8 cellular contexts compared by ENCODE assay signal in genomic region chr14:73762375-73762822, GRCh38. TPM values are rescaled to one million over a fixed set of nuclear protein-coding genes. Genes with fewer than 3 reads are reported as not detected.
DNase-seq lines count a peak whose midpoint lies in the region; ATAC-seq and TF ChIP-seq lines count a peak whose summit lies in the region.

No MANE protein-coding gene starts in this region.

- no peaks in the 10 kb centered on the region for H3K9me3 ChIP-seq in adrenal gland (replicated peaks in 1 of 3)
- no peaks in the 10 kb centered on the region for H3K9me3 ChIP-seq in sigmoid colon

- peak; percentile 35 for ATAC-seq in HG02870 (IDR thresholded peaks at IDR 0.05; ENCODE audit: unreplicated experiment)
- no peak for ATAC-seq in GM18873 (IDR thresholded peaks at IDR 0.05; ENCODE audit: low FRiP score, unreplicated experiment)

- no peak overlapping the region for H3K4me3 ChIP-seq in adrenal gland
- H3K4me3 ChIP-seq in sigmoid colon, result no peak overlapping the region

- H3K36me3 ChIP-seq in adrenal gland (replicated peaks in 1 of 2) (no peaks in the 10 kb centered on the region), sigmoid colon (no peaks in the 10 kb centered on the region)

- intact Hi-C loops in adrenal gland (cut with DNase I) (no loop called here), sigmoid colon (cut with DNase I) (no loop called here)

- no peak for TF ChIP-seq CTCF in adrenal gland (IDR thresholded peaks at IDR 0.05)
- TF ChIP-seq CTCF in sigmoid colon (IDR thresholded peaks at IDR 0.05), result no peak

- no peak for TF ChIP-seq EP300 in sigmoid colon (IDR thresholded peaks at IDR 0.05)

- H3K27ac ChIP-seq in adrenal gland, result peak overlapping the region in 4 of 5 donors; percentile 2 to 99 (median 75)
- H3K27ac ChIP-seq in sigmoid colon, result peak overlapping the region; percentile 99 to 100 (median 100)

- 62 to 74% (median 65%) methylated on average over 8 of the region's 8 CpGs for WGBS in adrenal gland, 4 donors
- 19 to 46% methylated on average over 8 of the region's 8 CpGs for WGBS in sigmoid colon, 2 donors

- DNase-seq in DMS153 (lab: John Stamatoyannopoulos, UW) (peak; percentile 33), DMS153 treated with DMSO at 0.1 percent for 48 hours (lab: John Stamatoyannopoulos, UW; ENCODE audit: unreplicated experiment) (no peak), adrenal gland (no peak), sigmoid colon (no peak), DMS 273 (lab: John Stamatoyannopoulos, UW; ENCODE audit: unreplicated experiment) (no peak), HuH-7.5 (ENCODE audit: low spot score) (no peak)

- peaks cover 56 to 78% of the 10 kb centered on the region in 2 donors for H3K4me1 ChIP-seq in adrenal gland (replicated peaks in 1 of 2)
- peaks cover 0 to 90% (median 83%) of the 10 kb centered on the region in 4 donors for H3K4me1 ChIP-seq in sigmoid colon

- TF ChIP-seq POLR2A in adrenal gland (IDR thresholded peaks at IDR 0.05) (no peak), sigmoid colon (IDR thresholded peaks at IDR 0.05) (no peak)

- no peaks in the 10 kb centered on the region for H3K27me3 ChIP-seq in adrenal gland
- H3K27me3 ChIP-seq in sigmoid colon, result no peaks in the 10 kb centered on the region

RNA-seq across cellular contexts. Expression of gene PNMA1, which starts 48.2 kb away (rescaled TPM):
- 10 to 100 TPM; 23.1 to 74.6 (median 43.2) TPM for total RNA-seq in adrenal gland
- polyA plus RNA-seq in adrenal gland, result 10 to 100 TPM; 14.4 to 52.5 (median 16.7) TPM
- total RNA-seq in sigmoid colon, result 10 to 100 TPM; 33.5 to 63.1 (median 37.3) TPM
- polyA plus RNA-seq in sigmoid colon, result 10 to 100 TPM; 11.4 to 20.4 (median 16.9) TPM
